Comparison of ENCODE assay signal across 15 cellular contexts in the genomic region with DNA sequence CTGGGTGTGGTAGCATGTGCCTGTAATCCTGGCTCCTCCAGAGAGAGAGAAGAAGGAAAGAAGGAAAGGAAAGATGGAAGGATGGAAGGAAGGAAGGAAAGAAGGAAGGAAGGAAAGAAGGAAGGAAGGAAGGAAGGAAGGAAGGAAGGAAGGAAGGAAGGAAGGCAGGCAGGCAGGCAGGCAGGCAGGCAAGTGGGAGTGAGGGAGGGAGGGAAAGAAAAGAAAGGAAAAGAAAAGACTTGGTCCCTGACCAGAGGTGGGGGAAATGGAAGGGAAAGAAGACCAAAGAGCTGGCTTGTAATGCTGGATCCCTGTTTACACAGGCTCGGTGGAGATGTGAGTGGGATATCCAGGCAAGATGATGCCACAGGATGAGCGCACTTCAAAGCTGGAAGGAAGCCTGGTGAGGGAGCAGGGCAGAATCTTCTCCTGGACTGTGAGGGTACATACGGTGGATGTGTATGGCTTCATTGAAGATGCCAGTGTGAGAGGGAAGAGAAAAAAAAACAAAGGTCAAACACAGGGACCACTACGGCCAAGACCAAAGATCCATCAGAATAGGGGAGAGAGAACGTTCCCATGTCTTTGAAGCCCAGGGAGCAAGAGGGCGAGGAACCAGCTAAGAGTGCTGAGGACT. TPM values are rescaled to one million over a fixed set of nuclear protein-coding genes. Genes with fewer than 3 reads are reported as not detected.
DNase-seq lines count a peak whose midpoint lies in the region; ATAC-seq, FAIRE-seq and TF ChIP-seq lines count a peak whose summit lies in the region.
"Had no signal": no experiment of that assay in that cellular context is flagged by ENCODE, and none has a peak within 500 bp of the region (broad histone marks: within the 10 kb centered on the region; RNA-seq: fewer than 3 reads in every experiment).

No MANE protein-coding gene starts in this region.

- no peak for ATAC-seq in PC-3
- ATAC-seq: A549 had no signal

- H3K79me2 ChIP-seq in PC-3 (ENCODE audit: low read length), result no peaks in the 10 kb centered on the region

- peak overlapping the region in 4 of 7 donors; percentile 48 to 66 (median 60) for H3K27ac Mint-ChIP-seq in CD14-positive monocyte
- H3K27ac Mint-ChIP-seq: CD8-positive, alpha-beta memory T cell had no signal

- no peaks in the 10 kb centered on the region for H3F3A ChIP-seq in PC-3 (ENCODE audit: low read length, unreplicated experiment)

- BruUV-seq in PC-3 (replicated peaks; lab: Mats Ljungman, UMichigan), result no TSS peak

- no peak overlapping the region for H2AFZ ChIP-seq in PC-3 (ENCODE audit: low read length)

- H3K9me3 ChIP-seq in HEK293 (ENCODE audit: control insufficient read depth, insufficient read depth, low read depth, low read length) (no peaks in the 10 kb centered on the region), liver (ENCODE audit: control insufficient read depth in 4 of 4, low read length in 3 of 4) (no peaks in the 10 kb centered on the region), PC-3 (ENCODE audit: low read length) (no peaks in the 10 kb centered on the region)
- H3K9me3 ChIP-seq: A549 had no signal

- peaks cover 0 to 5% (median 4%) of the 10 kb centered on the region in 7 donors for H3K9me3 Mint-ChIP-seq in CD14-positive monocyte
- H3K9me3 Mint-ChIP-seq: CD8-positive, alpha-beta memory T cell had no signal

- DNase-seq in CD14-positive monocyte (ENCODE audit: low spot score) (no peak), urothelium cell line (ENCODE audit: low spot score) (no peak), cerebellum (ENCODE audit: low spot score) (no peak), PC-3 (no peak)
- no peak for DNase-seq in NK-92 treated with Interleukin-12 subunit alpha and Interleukin-12 subunit beta, amount 100 ng/mL, for 24 hours (lab: John Stamatoyannopoulos, UW)
- DNase-seq: CD8-positive, alpha-beta memory T cell; DMS53; GF-D8; HCEC 1CT; IMR-90 had no signal

- H3K27ac ChIP-seq in HEK293 (ENCODE audit: extremely low read depth, low read depth, low read length), result no peak overlapping the region
- peak overlapping the region in 1 of 2 donors; percentile 47 for H3K27ac ChIP-seq in liver (ENCODE audit: low read depth in 1 of 2, low read length in 2 of 2)
- H3K27ac ChIP-seq in PC-3 (ENCODE audit: low read length), result no peak overlapping the region
- H3K27ac ChIP-seq: A549 had no signal

- H3K4me2 ChIP-seq in PC-3 (ENCODE audit: low read length), result no peak overlapping the region
- H3K4me2 ChIP-seq: A549 had no signal

- H3K27me3 Mint-ChIP-seq in CD14-positive monocyte (ENCODE audit: low read depth in 3 of 3), result peaks cover 0 to 7% (median 6%) of the 10 kb centered on the region in 3 donors

- no peak for TF ChIP-seq CTCF in CD14-positive monocyte (IDR thresholded peaks at IDR 0.05)
- TF ChIP-seq CTCF in HEK293 (tag by site-specific recombination; IDR thresholded peaks at IDR 0.05), result no peak
- TF ChIP-seq CTCF in liver (IDR thresholded peaks at IDR 0.05; ENCODE audit: low read depth, low read length, missing input control), result no peak
- TF ChIP-seq CTCF in PC-3 (conservative IDR thresholded peaks at IDR 0.05; ENCODE audit: low read depth, low read length), result no peak

- H3K4me3 ChIP-seq in HEK293 (ENCODE audit: low read depth, low read length) (no peak overlapping the region), liver (ENCODE audit: low read depth in 1 of 3, low read length in 3 of 3) (peak overlapping the region in 2 of 3 donors; percentile 12 to 21), PC-3 (ENCODE audit: low read length) (no peak overlapping the region)
- H3K4me3 ChIP-seq: A549 had no signal

- H3K36me3 ChIP-seq in HEK293 (ENCODE audit: control insufficient read depth in 2 of 2, insufficient read depth in 1 of 2, low read length in 2 of 2) (no peaks in the 10 kb centered on the region), liver (ENCODE audit: control insufficient read depth in 4 of 4, insufficient read depth in 3 of 4, low read depth in 1 of 4, low read length in 3 of 4) (peaks cover 8 to 20% (median 12%) of the 10 kb centered on the region in 4 donors), PC-3 (ENCODE audit: low read depth, low read length) (no peaks in the 10 kb centered on the region)

- H3K9ac ChIP-seq in liver (ENCODE audit: low read depth in 1 of 2, low read length in 2 of 2) (no peak overlapping the region), PC-3 (ENCODE audit: low read length) (no peak overlapping the region)

- no peak for TF ChIP-seq RAD21 in liver (IDR thresholded peaks at IDR 0.05)

- no peak overlapping the region for H3K4me3 Mint-ChIP-seq in CD14-positive monocyte
- H3K4me3 Mint-ChIP-seq: CD8-positive, alpha-beta memory T cell had no signal

- H3K36me3 Mint-ChIP-seq in CD14-positive monocyte, result peaks cover 35 to 42% of the 10 kb centered on the region in 2 donors
- H3K36me3 Mint-ChIP-seq: CD8-positive, alpha-beta memory T cell had no signal

- peaks cover 67% of the 10 kb centered on the region for H3K4me1 Mint-ChIP-seq in CD14-positive monocyte
- H3K4me1 Mint-ChIP-seq: CD8-positive, alpha-beta memory T cell had no signal

- H3K9me2 ChIP-seq in PC-3 (replicated peaks; ENCODE audit: low read length), result no peaks in the 10 kb centered on the region

- no peaks in the 10 kb centered on the region for H3K4me1 ChIP-seq in HEK293 (ENCODE audit: control insufficient read depth, insufficient read depth, low read length)
- peaks cover 7 to 60% (median 43%) of the 10 kb centered on the region in 4 donors for H3K4me1 ChIP-seq in liver (ENCODE audit: control insufficient read depth in 4 of 4, insufficient read depth in 4 of 4, low read length in 3 of 4)
- no peaks in the 10 kb centered on the region for H3K4me1 ChIP-seq in PC-3 (ENCODE audit: insufficient read depth, low read length)

- 50% methylated on average over 6 of the region's 6 CpGs for WGBS in liver

- POLR2A ChIA-PET in HEK293 (lab: Yijun Ruan, JAX), result no interaction called here
- POLR2A ChIA-PET in PC-3 (lab: Charles Lee; ENCODE audit: unreplicated experiment), result no interaction called here

- intact Hi-C loops in CD14-positive monocyte (cut with micrococcal nuclease), result no loop called here
- intact Hi-C loops in PC-3 (cut with micrococcal nuclease), result no loop called here

- no peaks in the 10 kb centered on the region for H3K27me3 ChIP-seq in liver (ENCODE audit: control insufficient read depth in 4 of 4, insufficient read depth in 4 of 4, low read length in 3 of 4)
- H3K27me3 ChIP-seq in PC-3 (ENCODE audit: low read length), result no peaks in the 10 kb centered on the region

- CTCF ChIA-PET in HEK293 (lab: Yijun Ruan, JAX) (interaction anchor here (0.6 kb wide), 1 partner anchor 11 kb away, joined by 3 read pairs; no protein-coding TSS in a partner anchor), PC-3 (lab: Charles Lee) (no interaction called here)

- H4K20me1 ChIP-seq in PC-3 (ENCODE audit: low read length), result no peaks in the 10 kb centered on the region

- FAIRE-seq in urothelium cell line (lab: Jason Lieb, UNC), result peak; percentile 46
- FAIRE-seq: A549 had no signal

TF ChIP-seq in HEK293, 187 proteins besides CTCF, POLR2A, EP300 and RAD21:
- no peak for TF ChIP-seq ZNF514 (tag by site-specific recombination; IDR thresholded peaks at IDR 0.05)
- TF ChIP-seq ZNF366 (tag by site-specific recombination; conservative IDR thresholded peaks at IDR 0.05), result peak; percentile 77
- no peak for TF ChIP-seq ZNF548 (tag by site-specific recombination; IDR thresholded peaks at IDR 0.05)
- no peak for TF ChIP-seq REPIN1 (tag by site-specific recombination; IDR thresholded peaks at IDR 0.05; ENCODE audit: low read depth)
- no peak for TF ChIP-seq ZNF248 (tag by site-specific recombination; IDR thresholded peaks at IDR 0.05)

TF ChIP-seq in liver, 16 proteins besides CTCF, POLR2A, EP300 and RAD21 (continues in another document):
- no peak for TF ChIP-seq JUND (IDR thresholded peaks at IDR 0.05)
- no peak for TF ChIP-seq EGR1 (IDR thresholded peaks at IDR 0.05; ENCODE audit: low read depth in 2 of 2)
- no peak for TF ChIP-seq NR2F2 (IDR thresholded peaks at IDR 0.05)
- TF ChIP-seq HNF4G (IDR thresholded peaks at IDR 0.05), result no peak
- no peak for TF ChIP-seq FOXA2 (IDR thresholded peaks at IDR 0.05)
- TF ChIP-seq HNF4A (conservative IDR thresholded peaks at IDR 0.05), result no peak
- no peak for TF ChIP-seq SP1 (IDR thresholded peaks at IDR 0.05)
- TF ChIP-seq, protein P1, sequence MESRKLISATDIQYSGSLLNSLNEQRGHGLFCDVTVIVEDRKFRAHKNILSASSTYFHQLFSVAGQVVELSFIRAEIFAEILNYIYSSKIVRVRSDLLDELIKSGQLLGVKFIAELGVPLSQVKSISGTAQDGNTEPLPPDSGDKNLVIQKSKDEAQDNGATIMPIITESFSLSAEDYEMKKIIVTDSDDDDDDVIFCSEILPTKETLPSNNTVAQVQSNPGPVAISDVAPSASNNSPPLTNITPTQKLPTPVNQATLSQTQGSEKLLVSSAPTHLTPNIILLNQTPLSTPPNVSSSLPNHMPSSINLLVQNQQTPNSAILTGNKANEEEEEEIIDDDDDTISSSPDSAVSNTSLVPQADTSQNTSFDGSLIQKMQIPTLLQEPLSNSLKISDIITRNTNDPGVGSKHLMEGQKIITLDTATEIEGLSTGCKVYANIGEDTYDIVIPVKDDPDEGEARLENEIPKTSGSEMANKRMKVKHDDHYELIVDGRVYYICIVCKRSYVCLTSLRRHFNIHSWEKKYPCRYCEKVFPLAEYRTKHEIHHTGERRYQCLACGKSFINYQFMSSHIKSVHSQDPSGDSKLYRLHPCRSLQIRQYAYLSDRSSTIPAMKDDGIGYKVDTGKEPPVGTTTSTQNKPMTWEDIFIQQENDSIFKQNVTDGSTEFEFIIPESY (IDR thresholded peaks at IDR 0.05), result no peak

RNA-seq across cellular contexts. Expression of gene CES1, which starts 2.1 kb away (rescaled TPM):
- polyA plus RNA-seq in CD14-positive monocyte (100 to 1,000 TPM in 1 of 2 donors, 10 to 100 TPM in 1; 38.4 to 190 TPM), liver (1,000 to 10,000 TPM in 1 of 2 donors, 100 to 1,000 TPM in 1; 716 to 1,773 TPM)
- total RNA-seq in liver (100 to 1,000 TPM in 1 of 2 donors, 1 to 10 TPM in 1; 8.4 to 376 TPM), cerebellum (0.82 TPM), PC-3 (2014; rRNA removed) (not detected in 2 replicates)
- total RNA-seq: IMR-90 had no signal

RNA-seq across cellular contexts. Expression of gene CES5A, which starts 44.4 kb away (rescaled TPM):
- not detected for polyA plus RNA-seq in CD14-positive monocyte
- total RNA-seq in liver, result under 1 TPM in 1 of 2 donors, not detected in 1; 0.67 TPM
- 1 to 10 TPM in 1 of 2 donors, under 1 TPM in 1; 0.96 to 1.5 TPM for polyA plus RNA-seq in liver
- 0.18 TPM for total RNA-seq in cerebellum
- not detected in 2 replicates for total RNA-seq in PC-3 (2014; rRNA removed)
- total RNA-seq: CD8-positive, alpha-beta memory T cell; H1; IMR-90 had no signal
- polyA plus RNA-seq: A549; BJ; CD8-positive, alpha-beta memory T cell; H1; IMR-90 had no signal

Comparison
In these comparisons a context has a peak if more than half of its experiments do, and no peak if none do; other contexts are left out.
1. H3K4me3 ChIP-seq: peak in liver (2 of 3); none in HEK293 (single experiment) and PC-3 (single experiment).